ENCODE assay signal across 20 cellular contexts in genomic region chr2:201204655-201205515, GRCh38. TPM values are rescaled to one million over a fixed set of nuclear protein-coding genes. Genes with fewer than 3 reads are reported as not detected.
DNase-seq lines count a peak whose midpoint lies in the region; ATAC-seq and TF ChIP-seq lines count a peak whose summit lies in the region.
"Had no signal": no experiment of that assay in that cellular context is flagged by ENCODE, and none has a peak within 500 bp of the region (broad histone marks: within the 10 kb centered on the region; RNA-seq: fewer than 3 reads in every experiment).

No MANE protein-coding gene starts in this region.

- no peak overlapping the region for H3K14ac ChIP-seq in mesenchymal stem cell (ENCODE audit: low read length in 2 of 2)

- no peak overlapping the region for H4K91ac ChIP-seq in mesenchymal stem cell (ENCODE audit: low read length)

- no peaks in the 10 kb centered on the region for H3K9me3 Mint-ChIP-seq in CD8-positive, alpha-beta T cell
- no peaks in the 10 kb centered on the region for H3K9me3 Mint-ChIP-seq in central memory CD8-positive, alpha-beta T cell
- no peaks in the 10 kb centered on the region for H3K9me3 Mint-ChIP-seq in activated CD4-positive, alpha-beta memory T cell treated with anti-CD3 and anti-CD28 coated beads, Interleukin-2, amount 10 ng/mL, durations not matched to agents 7 days and 5 days
- H3K9me3 Mint-ChIP-seq: activated T-helper 17 cell treated with anti-CD3 and anti-CD28 coated beads, Interleukin-2, amount 50 U/mL, for 72 hours; endodermal cell; HFFc6; neural progenitor cell had no signal

- H3F3A ChIP-seq in GM23248 (ENCODE audit: insufficient read depth) (peaks cover 24% of the 10 kb centered on the region), PC-3 (ENCODE audit: low read length, unreplicated experiment) (no peaks in the 10 kb centered on the region)

- H3K9me2 ChIP-seq in GM23248 (ENCODE audit: insufficient read depth) (no peaks in the 10 kb centered on the region), PC-3 (replicated peaks; ENCODE audit: low read length) (no peaks in the 10 kb centered on the region)

- no peaks in the 10 kb centered on the region for H3K79me1 ChIP-seq in mesenchymal stem cell (replicated peaks; ENCODE audit: low read length, poor library complexity, severe bottlenecking)

- H4K20me1 ChIP-seq in GM23248 (ENCODE audit: insufficient read depth) (no peaks in the 10 kb centered on the region), PC-3 (ENCODE audit: low read length) (no peaks in the 10 kb centered on the region)

- POLR2A ChIA-PET in CD8-positive, alpha-beta T cell (lab: Charles Lee): interaction anchor here (0.6 to 1.0 kb wide), 3 partner anchors 8 to 81 kb away, joined by 3 to 6 read pairs (median 3); no protein-coding TSS in a partner anchor
- POLR2A ChIA-PET in PC-3 (lab: Charles Lee; ENCODE audit: unreplicated experiment): no interaction called here
- POLR2A ChIA-PET in activated CD4-positive, alpha-beta memory T cell treated with anti-CD3 and anti-CD28 coated beads, Interleukin-2, amount 10 ng/mL, durations not matched to agents 7 days and 5 days (lab: Charles Lee): interaction anchor here (0.7 kb wide), 2 partner anchors 10 to 27 kb away, joined by 3 read pairs; no protein-coding TSS in a partner anchor

- no peaks in the 10 kb centered on the region for H3K27me3 ChIP-seq in CD8-positive, alpha-beta T cell (ENCODE audit: insufficient read depth, low read length)
- no peaks in the 10 kb centered on the region for H3K27me3 ChIP-seq in GM23248 (replicated peaks; ENCODE audit: insufficient read depth)
- H3K27me3 ChIP-seq in mesenchymal stem cell (ENCODE audit: control insufficient read depth in 1 of 2, insufficient read depth in 1 of 2, low read length in 2 of 2): no peaks in the 10 kb centered on the region
- H3K27me3 ChIP-seq in PC-3 (ENCODE audit: low read length): no peaks in the 10 kb centered on the region
- no peaks in the 10 kb centered on the region for H3K27me3 ChIP-seq in sigmoid colon
- H3K27me3 ChIP-seq: neural progenitor cell had no signal

- H3K4me3 ChIP-seq in CD8-positive, alpha-beta T cell (ENCODE audit: low read depth, low read length): no peak overlapping the region
- H3K4me3 ChIP-seq in GM23248: no peak overlapping the region
- H3K4me3 ChIP-seq in mesenchymal stem cell (ENCODE audit: insufficient read depth in 1 of 2, low read depth in 1 of 2, low read length in 2 of 2): no peak overlapping the region
- no peak overlapping the region for H3K4me3 ChIP-seq in PC-3 (ENCODE audit: low read length)
- no peak overlapping the region for H3K4me3 ChIP-seq in sigmoid colon
- H3K4me3 ChIP-seq: K562, lung, neural progenitor cell had no signal

- H3K18ac ChIP-seq in mesenchymal stem cell (ENCODE audit: low read depth in 1 of 2, low read length in 2 of 2): no peak overlapping the region

- no TSS peak for BruUV-seq in PC-3 (replicated peaks; lab: Mats Ljungman, UMichigan)

- H3K23ac ChIP-seq in mesenchymal stem cell (ENCODE audit: low read length in 2 of 2): no peak overlapping the region

- H3K36me3 Mint-ChIP-seq in CD8-positive, alpha-beta T cell: peaks cover 61% of the 10 kb centered on the region
- H3K36me3 Mint-ChIP-seq in central memory CD8-positive, alpha-beta T cell (ENCODE audit: insufficient read depth): peaks cover 17% of the 10 kb centered on the region
- peaks cover 66% of the 10 kb centered on the region for H3K36me3 Mint-ChIP-seq in activated CD4-positive, alpha-beta memory T cell treated with anti-CD3 and anti-CD28 coated beads, Interleukin-2, amount 10 ng/mL, durations not matched to agents 7 days and 5 days (ENCODE audit: low read depth)
- H3K36me3 Mint-ChIP-seq: neural progenitor cell had no signal

- H3K27ac ChIP-seq in CD8-positive, alpha-beta T cell (ENCODE audit: low read depth, low read length): no peak overlapping the region
- peak overlapping the region; percentile 58 for H3K27ac ChIP-seq in GM23248
- peak overlapping the region; percentile 49 for H3K27ac ChIP-seq in mesenchymal stem cell (ENCODE audit: low read length, poor library complexity, severe bottlenecking)
- H3K27ac ChIP-seq in PC-3 (ENCODE audit: low read length): no peak overlapping the region
- H3K27ac ChIP-seq in sigmoid colon: peak overlapping the region in 2 of 4 donors; percentile 38 to 39
- H3K27ac ChIP-seq: neural progenitor cell, WERI-Rb-1 had no signal

- no peaks in the 10 kb centered on the region for H3K9me3 ChIP-seq in CD8-positive, alpha-beta T cell (ENCODE audit: low read length)
- H3K9me3 ChIP-seq in GM23248 (ENCODE audit: low read depth) (no peaks in the 10 kb centered on the region), mesenchymal stem cell (ENCODE audit: control insufficient read depth, low read length) (no peaks in the 10 kb centered on the region), PC-3 (ENCODE audit: low read length) (no peaks in the 10 kb centered on the region), sigmoid colon (no peaks in the 10 kb centered on the region)

- in situ Hi-C loops in GM23248 (cut with MboI): no loop called here

- H3K4me1 ChIP-seq in CD8-positive, alpha-beta T cell (ENCODE audit: insufficient read depth, low read length): peaks cover 9% of the 10 kb centered on the region
- H3K4me1 ChIP-seq in GM23248 (ENCODE audit: insufficient read depth): peaks cover 27% of the 10 kb centered on the region
- H3K4me1 ChIP-seq in mesenchymal stem cell (ENCODE audit: control insufficient read depth, insufficient read depth, low read depth, low read length): peaks cover 4% of the 10 kb centered on the region
- no peaks in the 10 kb centered on the region for H3K4me1 ChIP-seq in PC-3 (ENCODE audit: insufficient read depth, low read length)
- H3K4me1 ChIP-seq in sigmoid colon: peaks cover 0 to 21% (median 12%) of the 10 kb centered on the region in 4 donors

- H2BK15ac ChIP-seq in mesenchymal stem cell (ENCODE audit: low read depth, poor library complexity, severe bottlenecking): no peak overlapping the region

- H3K4me3 Mint-ChIP-seq in CD8-positive, alpha-beta T cell: no peak overlapping the region
- no peak overlapping the region for H3K4me3 Mint-ChIP-seq in central memory CD8-positive, alpha-beta T cell
- no peak overlapping the region for H3K4me3 Mint-ChIP-seq in activated CD4-positive, alpha-beta memory T cell treated with anti-CD3 and anti-CD28 coated beads, Interleukin-2, amount 10 ng/mL, durations not matched to agents 7 days and 5 days
- H3K4me3 Mint-ChIP-seq: activated T-helper 17 cell treated with anti-CD3 and anti-CD28 coated beads, Interleukin-2, amount 50 U/mL, for 72 hours; endodermal cell; HFFc6; neural progenitor cell had no signal

- TF ChIP-seq CTCF in CD8-positive, alpha-beta T cell (IDR thresholded peaks at IDR 0.05): no peak
- TF ChIP-seq CTCF in PC-3 (conservative IDR thresholded peaks at IDR 0.05; ENCODE audit: low read depth, low read length) (no peak), sigmoid colon (IDR thresholded peaks at IDR 0.05) (no peak)

- no peak for TF ChIP-seq POLR2A in sigmoid colon (IDR thresholded peaks at IDR 0.05)

- WGBS in GM23248 (ENCODE audit: low coverage in 1 of 2, low lambda C conversion rate in 2 of 2, missing lambda C conversion rate in 2 of 2), 2 experiments: 74 to 75% methylated on average over 9 of the region's 9 CpGs
- 94% methylated on average over 9 of the region's 9 CpGs for WGBS in mesenchymal stem cell
- WGBS in sigmoid colon, 2 donors: 89 to 94% methylated on average over 9 of the region's 9 CpGs

- H2BK5ac ChIP-seq in mesenchymal stem cell (ENCODE audit: low read depth, low read length, poor library complexity, severe bottlenecking): no peak overlapping the region

- CTCF ChIA-PET in CD8-positive, alpha-beta T cell (lab: Charles Lee): interaction anchor here (1.1 to 2.3 kb wide), 4 partner anchors 10 to 87 kb away, joined by 3 to 10 read pairs (median 5); partner anchors contain the start of gene CASP10
- CTCF ChIA-PET in PC-3 (lab: Charles Lee): no interaction called here
- CTCF ChIA-PET in activated CD4-positive, alpha-beta memory T cell treated with anti-CD3 and anti-CD28 coated beads, Interleukin-2, amount 10 ng/mL, durations not matched to agents 7 days and 5 days (lab: Charles Lee): interaction anchor here (2.4 kb wide), 1 partner anchor 27 kb away, joined by 8 read pairs; no protein-coding TSS in a partner anchor

- peak overlapping the region; percentile 8; the same call in 1 of the 2 replicates for H2AFZ ChIP-seq in GM23248
- H2AFZ ChIP-seq in mesenchymal stem cell (ENCODE audit: low read depth, low read length): no peak overlapping the region
- H2AFZ ChIP-seq in PC-3 (ENCODE audit: low read length): no peak overlapping the region
- H2AFZ ChIP-seq: neural progenitor cell had no signal

- no peaks in the 10 kb centered on the region for H3K27me3 Mint-ChIP-seq in CD8-positive, alpha-beta T cell (ENCODE audit: low read depth)
- no peaks in the 10 kb centered on the region for H3K27me3 Mint-ChIP-seq in central memory CD8-positive, alpha-beta T cell
- no peaks in the 10 kb centered on the region for H3K27me3 Mint-ChIP-seq in activated CD4-positive, alpha-beta memory T cell treated with anti-CD3 and anti-CD28 coated beads, Interleukin-2, amount 10 ng/mL, durations not matched to agents 7 days and 5 days
- H3K27me3 Mint-ChIP-seq: activated T-helper 17 cell treated with anti-CD3 and anti-CD28 coated beads, Interleukin-2, amount 50 U/mL, for 72 hours had no signal

- no peak for DNase-seq in CD8-positive, alpha-beta T cell
- DNase-seq in GM23248 (no peak), mesenchymal stem cell (no peak), PC-3 (no peak), cerebellum (ENCODE audit: low spot score) (no peak), sigmoid colon (no peak)
- no peak for DNase-seq in central memory CD8-positive, alpha-beta T cell (ENCODE audit: low spot score in 2 of 2)
- DNase-seq in activated CD4-positive, alpha-beta memory T cell treated with anti-CD3 and anti-CD28 coated beads, Interleukin-2, amount 10 ng/mL, durations not matched to agents 7 days and 5 days: no peak
- DNase-seq: Calu3; endodermal cell; GDM1; NCI-H2171; stimulated activated CD4-positive, alpha-beta T cell treated with anti-CD3 and anti-CD28 coated beads, Interleukin-2, amount 100 ng/mL, for 24 hours; SW 1271; WERI-Rb-1 had no signal

- H3K79me2 ChIP-seq in GM23248 (ENCODE audit: insufficient read depth): no peaks in the 10 kb centered on the region
- H3K79me2 ChIP-seq in PC-3 (ENCODE audit: low read length): no peaks in the 10 kb centered on the region

- no peak for TF ChIP-seq EP300 in sigmoid colon (IDR thresholded peaks at IDR 0.05)

- H2BK120ac ChIP-seq in mesenchymal stem cell (ENCODE audit: low read depth, low read length): no peak overlapping the region

- no peak for ATAC-seq in CD8-positive, alpha-beta T cell
- no peak for ATAC-seq in central memory CD8-positive, alpha-beta T cell (replicated peaks; ENCODE audit: extremely low read depth, poor library complexity, severe bottlenecking)
- no peak for ATAC-seq in PC-3
- ATAC-seq: activated T-helper 17 cell treated with anti-CD3 and anti-CD28 coated beads, Interleukin-2, amount 50 U/mL, for 72 hours had no signal

- peaks cover 9% of the 10 kb centered on the region for H3K36me3 ChIP-seq in CD8-positive, alpha-beta T cell (ENCODE audit: insufficient read depth, low read length)
- H3K36me3 ChIP-seq in GM23248 (ENCODE audit: low read depth) (no peaks in the 10 kb centered on the region), mesenchymal stem cell (ENCODE audit: control insufficient read depth in 1 of 2, insufficient read depth in 2 of 2, low read depth in 1 of 2, low read length in 2 of 2) (peaks cover 0 to 8% of the 10 kb centered on the region in 2 experiments), PC-3 (ENCODE audit: low read depth, low read length) (no peaks in the 10 kb centered on the region), sigmoid colon (no peaks in the 10 kb centered on the region)
- H3K36me3 ChIP-seq: neural progenitor cell, WERI-Rb-1 had no signal

- H2BK12ac ChIP-seq in mesenchymal stem cell (ENCODE audit: low read length in 2 of 2): no peak overlapping the region

- peak overlapping the region; percentile 64 for H3K27ac Mint-ChIP-seq in CD8-positive, alpha-beta T cell
- H3K27ac Mint-ChIP-seq in central memory CD8-positive, alpha-beta T cell (ENCODE audit: low read depth): peak overlapping the region; percentile 64
- H3K27ac Mint-ChIP-seq in activated CD4-positive, alpha-beta memory T cell treated with anti-CD3 and anti-CD28 coated beads, Interleukin-2, amount 10 ng/mL, durations not matched to agents 7 days and 5 days: no peak overlapping the region
- H3K27ac Mint-ChIP-seq: activated T-helper 17 cell treated with anti-CD3 and anti-CD28 coated beads, Interleukin-2, amount 50 U/mL, for 72 hours; endodermal cell had no signal

- H3K9ac ChIP-seq in GM23248: no peak overlapping the region
- no peak overlapping the region for H3K9ac ChIP-seq in mesenchymal stem cell (ENCODE audit: low read length)
- H3K9ac ChIP-seq in PC-3 (ENCODE audit: low read length): no peak overlapping the region
- H3K9ac ChIP-seq: neural progenitor cell had no signal

- H3K4me1 Mint-ChIP-seq in CD8-positive, alpha-beta T cell (ENCODE audit: low read depth): peaks cover 38% of the 10 kb centered on the region
- H3K4me1 Mint-ChIP-seq in central memory CD8-positive, alpha-beta T cell: no peaks in the 10 kb centered on the region
- peaks cover 22% of the 10 kb centered on the region for H3K4me1 Mint-ChIP-seq in activated CD4-positive, alpha-beta memory T cell treated with anti-CD3 and anti-CD28 coated beads, Interleukin-2, amount 10 ng/mL, durations not matched to agents 7 days and 5 days

- H3K4ac ChIP-seq in mesenchymal stem cell (ENCODE audit: low read depth in 1 of 2, low read length in 2 of 2): no peak overlapping the region

- intact Hi-C loops in CD8-positive, alpha-beta T cell (cut with DNase I, micrococcal nuclease): no loop called here
- intact Hi-C loops in PC-3 (cut with micrococcal nuclease) (no loop called here), sigmoid colon (cut with DNase I) (no loop called here)

- H3K4me2 ChIP-seq in GM23248 (ENCODE audit: unreplicated experiment): peak overlapping the region; percentile 14
- peak overlapping the region; percentile 10 for H3K4me2 ChIP-seq in mesenchymal stem cell (ENCODE audit: low read length, poor library complexity, severe bottlenecking)
- H3K4me2 ChIP-seq in PC-3 (ENCODE audit: low read length): no peak overlapping the region
- H3K4me2 ChIP-seq: neural progenitor cell had no signal

- H2AK5ac ChIP-seq in mesenchymal stem cell (ENCODE audit: low read length, severe bottlenecking): peak overlapping the region; percentile 56

- H4K8ac ChIP-seq in mesenchymal stem cell (ENCODE audit: low read length): no peak overlapping the region

RNA-seq across cellular contexts. Expression of gene CASP10, which starts 21.9 kb away (rescaled TPM):
- 10 to 100 TPM in 1 of 2 experiments, 1 to 10 TPM in 1; 9.8 to 10.4 TPM for total RNA-seq in CD8-positive, alpha-beta T cell
- 5.1 and 5.2 TPM in 2 replicates for total RNA-seq in GM23248 (2014; rRNA removed; shearing (Covaris generic))
- polyA plus RNA-seq in GM23248 (2016; fragmentation: Nextera tagmentation; extraction: Ambion mirVana) (2.8 and 2.9 TPM in 2 replicates), sigmoid colon (10 to 100 TPM; 11.4 to 26.9 (median 18.0) TPM)
- polyA plus RNA-seq in mesenchymal stem cell (2013, experiment 1 of 2): 0.47 TPM
- polyA plus RNA-seq in mesenchymal stem cell (2013, experiment 2 of 2): 0.53 TPM
- total RNA-seq in PC-3 (2014; rRNA removed) (1.3 and 4.2 TPM in 2 replicates), cerebellum (3.7 TPM), sigmoid colon (10 to 100 TPM in 1 of 4 donors, 1 to 10 TPM in 3; 3.9 to 18.3 (median 5.0) TPM)
- 10 to 100 TPM; 47.8 to 51.3 TPM for total RNA-seq in activated CD4-positive, alpha-beta memory T cell treated with anti-CD3 and anti-CD28 coated beads, Interleukin-2, amount 10 ng/mL, durations not matched to agents 7 days and 5 days

RNA-seq across cellular contexts. Expression of gene CASP8, which starts 55.5 kb away (rescaled TPM):
- total RNA-seq in CD8-positive, alpha-beta T cell: 100 to 1,000 TPM; 153 to 155 TPM
- total RNA-seq in GM23248 (2014; rRNA removed; shearing (Covaris generic)): 13.9 and 20.8 TPM in 2 replicates
- 11.7 and 12.2 TPM in 2 replicates for polyA plus RNA-seq in GM23248 (2016; fragmentation: Nextera tagmentation; extraction: Ambion mirVana)
- 12.5 TPM for polyA plus RNA-seq in mesenchymal stem cell (2013, experiment 1 of 2)
- 10.6 TPM for polyA plus RNA-seq in mesenchymal stem cell (2013, experiment 2 of 2)
- total RNA-seq in PC-3 (2014; rRNA removed): 22.2 and 29.4 TPM in 2 replicates
- 2.7 TPM for total RNA-seq in cerebellum
- total RNA-seq in activated CD4-positive, alpha-beta memory T cell treated with anti-CD3 and anti-CD28 coated beads, Interleukin-2, amount 10 ng/mL, durations not matched to agents 7 days and 5 days: 100 to 1,000 TPM in 1 of 2 experiments, 10 to 100 TPM in 1; 99.8 to 102 TPM
- 10 to 100 TPM in 1 of 4 donors, 1 to 10 TPM in 3; 4.9 to 13.0 (median 8.4) TPM for total RNA-seq in sigmoid colon
- polyA plus RNA-seq in sigmoid colon: 10 to 100 TPM; 15.6 to 28.7 (median 18.7) TPM

Comparison
In these comparisons a context has a peak if more than half of its experiments do, and no peak if none do; other contexts are left out.
1. H3K27ac ChIP-seq: peak in GM23248 (single experiment) and mesenchymal stem cell (single experiment); none in CD8-positive, alpha-beta T cell (single experiment) and PC-3 (single experiment).